Comparison of ENCODE assay signal across 9 cellular contexts in the genomic region with DNA sequence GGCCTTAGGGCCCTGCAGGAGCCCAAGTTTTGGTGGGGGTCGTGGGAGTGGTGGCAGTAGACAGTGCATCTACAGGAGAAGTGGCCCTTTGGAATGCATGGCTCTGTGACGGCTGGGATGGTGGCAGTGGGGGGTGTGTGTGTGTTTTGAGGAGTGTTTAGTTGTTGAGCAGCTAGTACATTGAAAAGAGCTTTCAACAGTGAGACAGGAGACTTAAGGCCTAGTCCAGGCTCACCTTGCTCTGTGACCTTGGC. TPM values are rescaled to one million over a fixed set of nuclear protein-coding genes. Genes with fewer than 3 reads are reported as not detected.
DNase-seq lines count a peak whose midpoint lies in the region; ATAC-seq lines count a peak whose summit lies in the region.
"Had no signal": no experiment of that assay in that cellular context is flagged by ENCODE, and none has a peak within 500 bp of the region (broad histone marks: within the 10 kb centered on the region; RNA-seq: fewer than 3 reads in every experiment).

No MANE protein-coding gene starts in this region.

- H3K27ac Mint-ChIP-seq in dendritic cell treated with granulocyte-macrophage colony-stimulating factor and Interleukin-4, amounts not matched to agents 40 ng/mL and 50 ng/mL, for 4 days, result peak overlapping the region; percentile 41
- peak overlapping the region; percentile 81 to 86 for H3K27ac Mint-ChIP-seq in natural killer cell treated with Interleukin-12 subunit alpha and Interleukin-12 subunit beta and Interleukin-15 and Interleukin-18, amount 100 ng/mL, for 72 hours

- H3K4me1 ChIP-seq in BLaER1 treated with 17β-estradiol and CSF1 and Interleukin-3, amounts not matched to agents 10 nM and 100 nM, result peaks cover 68 to 91% (median 88%) of the 10 kb centered on the region in 10 experiments
- peaks cover 31% of the 10 kb centered on the region for H3K4me1 ChIP-seq in Karpas-422 (ENCODE audit: low read length)

- no peak for ATAC-seq in natural killer cell treated with Interleukin-12 subunit alpha and Interleukin-12 subunit beta and Interleukin-15 and Interleukin-18, amount 100 ng/mL, for 72 hours
- ATAC-seq in HG03521 (IDR thresholded peaks at IDR 0.05; ENCODE audit: unreplicated experiment) (no peak), GM19351 (IDR thresholded peaks at IDR 0.05; ENCODE audit: unreplicated experiment) (no peak)

- H3K36me3 ChIP-seq in BLaER1 treated with 17β-estradiol and CSF1 and Interleukin-3, amounts not matched to agents 10 nM and 100 nM, result peaks cover 0 to 15% (median 8%) of the 10 kb centered on the region in 11 experiments; a peak in 9 of 22 replicates
- H3K36me3 ChIP-seq in Karpas-422 (ENCODE audit: insufficient read depth, low read length), result no peaks in the 10 kb centered on the region

- H3K27me3 ChIP-seq in BLaER1 treated with 17β-estradiol and CSF1 and Interleukin-3, amounts not matched to agents 10 nM and 100 nM, result peaks cover 0 to 15% (median 0%) of the 10 kb centered on the region in 11 experiments; a peak in 3 of 22 replicates
- H3K27me3 ChIP-seq in Karpas-422 (ENCODE audit: low read length), result no peaks in the 10 kb centered on the region

- DNase-seq in Karpas-422 (no peak), putamen (ENCODE audit: low spot score) (no peak)
- DNase-seq in natural killer cell treated with Interleukin-12 subunit alpha and Interleukin-12 subunit beta and Interleukin-15 and Interleukin-18, amount 100 ng/mL, for 72 hours (ENCODE audit: low spot score), result peak; percentile 26
- DNase-seq in stimulated activated CD4-positive, alpha-beta T cell treated with anti-CD3 and anti-CD28 coated beads, Interleukin-1b, Interleukin-23, amount 100 ng/mL, for 48 hours, result no peak
- DNase-seq: T1000 had no signal

- peaks cover 10% of the 10 kb centered on the region for H3K27me3 Mint-ChIP-seq in dendritic cell treated with granulocyte-macrophage colony-stimulating factor and Interleukin-4, amounts not matched to agents 40 ng/mL and 50 ng/mL, for 4 days
- no peaks in the 10 kb centered on the region for H3K27me3 Mint-ChIP-seq in natural killer cell treated with Interleukin-12 subunit alpha and Interleukin-12 subunit beta and Interleukin-15 and Interleukin-18, amount 100 ng/mL, for 72 hours

- peaks cover 32% of the 10 kb centered on the region for H3K4me1 Mint-ChIP-seq in dendritic cell treated with granulocyte-macrophage colony-stimulating factor and Interleukin-4, amounts not matched to agents 40 ng/mL and 50 ng/mL, for 4 days (ENCODE audit: low read depth)
- peaks cover 27 to 29% of the 10 kb centered on the region in 2 donors for H3K4me1 Mint-ChIP-seq in natural killer cell treated with Interleukin-12 subunit alpha and Interleukin-12 subunit beta and Interleukin-15 and Interleukin-18, amount 100 ng/mL, for 72 hours (ENCODE audit: low read depth in 2 of 2)

- H3K4me3 Mint-ChIP-seq in dendritic cell treated with granulocyte-macrophage colony-stimulating factor and Interleukin-4, amounts not matched to agents 40 ng/mL and 50 ng/mL, for 4 days, result peak overlapping the region; percentile 85
- peak overlapping the region; percentile 99 for H3K4me3 Mint-ChIP-seq in natural killer cell treated with Interleukin-12 subunit alpha and Interleukin-12 subunit beta and Interleukin-15 and Interleukin-18, amount 100 ng/mL, for 72 hours

- H3K9me2 ChIP-seq in Karpas-422 (replicated peaks; ENCODE audit: insufficient read depth, low read length), result no peaks in the 10 kb centered on the region

- no peaks in the 10 kb centered on the region for H3K79me2 ChIP-seq in Karpas-422 (ENCODE audit: low read length)

- peak overlapping the region; percentile 60 to 79 (median 67) for H3K4me3 ChIP-seq in BLaER1 treated with 17β-estradiol and CSF1 and Interleukin-3, amounts not matched to agents 10 nM and 100 nM
- peak overlapping the region; percentile 92 for H3K4me3 ChIP-seq in Karpas-422 (ENCODE audit: low read length)

- intact Hi-C loops in dendritic cell treated with granulocyte-macrophage colony-stimulating factor and Interleukin-4, amounts not matched to agents 40 ng/mL and 50 ng/mL, for 4 days (cut with micrococcal nuclease), result no loop called here

- peak overlapping the region; percentile 86 to 97 (median 92); a peak in 19 of 22 replicates for H3K9ac ChIP-seq in BLaER1 treated with 17β-estradiol and CSF1 and Interleukin-3, amounts not matched to agents 10 nM and 100 nM
- peak overlapping the region; percentile 83 for H3K9ac ChIP-seq in Karpas-422 (ENCODE audit: low read length)

- no peaks in the 10 kb centered on the region for H3K9me3 ChIP-seq in BLaER1 treated with 17β-estradiol and CSF1 and Interleukin-3, amounts not matched to agents 10 nM and 100 nM (replicated peaks in 1 of 11)
- no peaks in the 10 kb centered on the region for H3K9me3 ChIP-seq in Karpas-422 (ENCODE audit: low read length)

- peaks cover 0 to 22% (median 0%) of the 10 kb centered on the region in 11 experiments; a peak in 5 of 22 replicates for H4K20me1 ChIP-seq in BLaER1 treated with 17β-estradiol and CSF1 and Interleukin-3, amounts not matched to agents 10 nM and 100 nM
- no peaks in the 10 kb centered on the region for H4K20me1 ChIP-seq in Karpas-422 (ENCODE audit: insufficient read depth, low read depth, low read length)

- H3K27ac ChIP-seq in BLaER1 treated with 17β-estradiol and CSF1 and Interleukin-3, amounts not matched to agents 10 nM and 100 nM, result peak overlapping the region; percentile 21 to 99 (median 96); a peak in 20 of 22 replicates
- no peak overlapping the region for H3K27ac ChIP-seq in Karpas-422 (ENCODE audit: low read length)

- H3K36me3 Mint-ChIP-seq in dendritic cell treated with granulocyte-macrophage colony-stimulating factor and Interleukin-4, amounts not matched to agents 40 ng/mL and 50 ng/mL, for 4 days (ENCODE audit: low read depth), result no peaks in the 10 kb centered on the region
- peaks cover 5% of the 10 kb centered on the region for H3K36me3 Mint-ChIP-seq in natural killer cell treated with Interleukin-12 subunit alpha and Interleukin-12 subunit beta and Interleukin-15 and Interleukin-18, amount 100 ng/mL, for 72 hours

- H3K9me3 Mint-ChIP-seq in dendritic cell treated with granulocyte-macrophage colony-stimulating factor and Interleukin-4, amounts not matched to agents 40 ng/mL and 50 ng/mL, for 4 days, result no peaks in the 10 kb centered on the region
- H3K9me3 Mint-ChIP-seq in natural killer cell treated with Interleukin-12 subunit alpha and Interleukin-12 subunit beta and Interleukin-15 and Interleukin-18, amount 100 ng/mL, for 72 hours, result no peaks in the 10 kb centered on the region

- H3K4me2 ChIP-seq in BLaER1 treated with 17β-estradiol and CSF1 and Interleukin-3, amounts not matched to agents 10 nM and 100 nM, result peak overlapping the region; percentile 81 to 99 (median 93)
- H3K4me2 ChIP-seq in Karpas-422 (ENCODE audit: low read depth, low read length, poor library complexity, severe bottlenecking), result peak overlapping the region; percentile 87

- H2AFZ ChIP-seq in Karpas-422 (ENCODE audit: low read length), result peak overlapping the region; percentile 93; the same call in 1 of the 2 replicates

RNA-seq across cellular contexts. Expression of gene ZNF775, which starts 27.1 kb away (rescaled TPM):
- total RNA-seq in Karpas-422 (2014; rRNA removed; shearing (Covaris generic); ENCODE audit: low replicate concordance), result 1.5 and 4.7 TPM in 2 replicates
- total RNA-seq in natural killer cell treated with Interleukin-12 subunit alpha and Interleukin-12 subunit beta and Interleukin-15 and Interleukin-18, amount 100 ng/mL, for 72 hours, result 1 to 10 TPM; 4.0 to 5.1 TPM

RNA-seq across cellular contexts. Expression of gene REPIN1, which starts 37.6 kb away (rescaled TPM):
- total RNA-seq in Karpas-422 (2014; rRNA removed; shearing (Covaris generic); ENCODE audit: low replicate concordance), result 53.3 and 98.4 TPM in 2 replicates
- total RNA-seq in natural killer cell treated with Interleukin-12 subunit alpha and Interleukin-12 subunit beta and Interleukin-15 and Interleukin-18, amount 100 ng/mL, for 72 hours, result 10 to 100 TPM; 53.9 to 84.2 TPM

RNA-seq across cellular contexts. Expression of gene GIMAP8, which starts 44.2 kb away (rescaled TPM):
- not detected in 2 replicates for total RNA-seq in Karpas-422 (2014; rRNA removed; shearing (Covaris generic); ENCODE audit: low replicate concordance)
- 10 to 100 TPM; 10.2 to 13.7 TPM for total RNA-seq in natural killer cell treated with Interleukin-12 subunit alpha and Interleukin-12 subunit beta and Interleukin-15 and Interleukin-18, amount 100 ng/mL, for 72 hours

Comparison
In these comparisons a context has a peak if more than half of its experiments do, and no peak if none do; other contexts are left out.
1. RNA of gene GIMAP8, which starts 44.2 kb away (total RNA-seq): 10.2 to 13.7 TPM in natural killer cell treated with Interleukin-12 subunit alpha and Interleukin-12 subunit beta and Interleukin-15 and Interleukin-18, amount 100 ng/mL, for 72 hours; not detected in Karpas-422; every median in the first group is over 10 times any median in the second.